1 cellular context compared by ENCODE assay signal in the genomic region with DNA sequence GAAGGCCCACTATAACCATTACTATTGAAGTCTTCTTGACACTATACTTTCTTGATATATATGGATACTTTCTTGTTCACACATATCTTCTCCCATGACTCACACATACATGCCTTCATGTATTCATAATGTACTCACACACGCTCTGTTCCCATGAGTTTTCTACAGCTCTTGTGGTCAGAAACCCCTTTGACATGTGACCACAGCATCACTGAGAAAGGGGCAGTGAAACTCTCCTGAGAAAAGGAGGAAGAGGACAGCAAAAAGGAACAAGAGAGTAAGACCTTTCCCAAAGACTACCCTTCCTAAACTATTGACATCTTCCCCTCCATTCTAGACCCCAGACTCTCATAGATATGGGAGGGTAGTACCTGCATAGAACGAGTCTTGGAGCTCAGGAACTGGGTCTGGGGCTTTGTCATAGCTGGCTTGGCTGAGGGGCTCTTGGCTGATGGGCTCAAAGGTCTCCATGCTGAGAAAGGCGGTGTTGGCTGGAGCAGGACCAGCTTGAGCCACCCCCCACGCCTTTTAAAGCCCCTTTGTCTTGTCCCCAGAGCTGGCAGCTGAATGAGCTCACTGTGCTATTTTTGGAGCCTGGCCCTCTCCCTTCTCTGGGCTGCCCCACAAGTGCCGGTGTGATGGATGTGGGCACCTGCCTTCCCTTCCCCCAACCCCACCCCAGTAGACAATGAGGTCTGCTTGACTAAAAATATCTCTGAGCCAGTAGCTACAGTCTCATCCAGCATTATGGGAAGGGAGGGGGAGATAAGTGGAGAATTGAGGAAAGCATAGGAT.
A peak's percentile ranks its signal among the peaks of the same experiment; 100 is the strongest.
TF ChIP-seq lines count a peak whose summit lies in the region.

No MANE protein-coding gene starts in this region.

TF ChIP-seq in GM12878, 131 proteins besides CTCF, POLR2A, EP300 and RAD21 (continues in another document):
- 0 out of 2 replicates have a peak, but pooled peaks have one; percentile 27 for TF ChIP-seq NR2F1 (conservative IDR thresholded peaks at IDR 0.05)
- TF ChIP-seq PAX5 (IDR thresholded peaks at IDR 0.05; ENCODE audit: borderline replicate concordance, low read depth, low read length), result no peak
- TF ChIP-seq POU2F2 (IDR thresholded peaks at IDR 0.05; ENCODE audit: borderline replicate concordance, low read depth, low read length), result peak; percentile 68; the same call in 2 of the 3 replicates
- TF ChIP-seq, protein P1, sequence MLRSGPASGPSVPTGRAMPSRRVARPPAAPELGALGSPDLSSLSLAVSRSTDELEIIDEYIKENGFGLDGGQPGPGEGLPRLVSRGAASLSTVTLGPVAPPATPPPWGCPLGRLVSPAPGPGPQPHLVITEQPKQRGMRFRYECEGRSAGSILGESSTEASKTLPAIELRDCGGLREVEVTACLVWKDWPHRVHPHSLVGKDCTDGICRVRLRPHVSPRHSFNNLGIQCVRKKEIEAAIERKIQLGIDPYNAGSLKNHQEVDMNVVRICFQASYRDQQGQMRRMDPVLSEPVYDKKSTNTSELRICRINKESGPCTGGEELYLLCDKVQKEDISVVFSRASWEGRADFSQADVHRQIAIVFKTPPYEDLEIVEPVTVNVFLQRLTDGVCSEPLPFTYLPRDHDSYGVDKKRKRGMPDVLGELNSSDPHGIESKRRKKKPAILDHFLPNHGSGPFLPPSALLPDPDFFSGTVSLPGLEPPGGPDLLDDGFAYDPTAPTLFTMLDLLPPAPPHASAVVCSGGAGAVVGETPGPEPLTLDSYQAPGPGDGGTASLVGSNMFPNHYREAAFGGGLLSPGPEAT (IDR thresholded peaks at IDR 0.05; ENCODE audit: low read depth), result peak; percentile 70; the same call in 1 of the 2 replicates
- TF ChIP-seq ATF7 (IDR thresholded peaks at IDR 0.05; ENCODE audit: low read depth), result peak; percentile 61; the same call in 1 of the 2 replicates
- TF ChIP-seq GATAD2B (conservative IDR thresholded peaks at IDR 0.05; ENCODE audit: low read depth), result 0 out of 2 replicates have a peak, but pooled peaks have one; percentile 63
- peak; percentile 38 to 55; a peak in 2 of 4 replicates for TF ChIP-seq BHLHE40 (IDR thresholded peaks at IDR 0.05; ENCODE audit: borderline replicate concordance in 1 of 2, low read depth in 2 of 2, low read length in 1 of 2)
- TF ChIP-seq CUX1 (IDR thresholded peaks at IDR 0.05; ENCODE audit: insufficient replicate concordance, low read depth, low read length), result peak; percentile 72
- TF ChIP-seq NRF1 (conservative IDR thresholded peaks at IDR 0.05; ENCODE audit: low read depth, low read length), result no peak
- peak; percentile 55 for TF ChIP-seq TCF12 (IDR thresholded peaks at IDR 0.05; ENCODE audit: low read depth, low read length)
- no peak for TF ChIP-seq TCF7 (IDR thresholded peaks at IDR 0.05; ENCODE audit: borderline replicate concordance)
- no peak for TF ChIP-seq POLR2AphosphoS2 (IDR thresholded peaks at IDR 0.05; ENCODE audit: low read depth, low read length)
- peak; percentile 60; the same call in 1 of the 2 replicates for TF ChIP-seq CREM (IDR thresholded peaks at IDR 0.05; ENCODE audit: low read depth)
- peak; percentile 69 for TF ChIP-seq IKZF1 (conservative IDR thresholded peaks at IDR 0.05)
- TF ChIP-seq SMAD1 (IDR thresholded peaks at IDR 0.05; ENCODE audit: low read depth, partially characterized antibody), result peak; percentile 43
- TF ChIP-seq CBFB (IDR thresholded peaks at IDR 0.05; ENCODE audit: low read depth), result peak; percentile 64; the same call in 1 of the 2 replicates
- TF ChIP-seq, protein P2, sequence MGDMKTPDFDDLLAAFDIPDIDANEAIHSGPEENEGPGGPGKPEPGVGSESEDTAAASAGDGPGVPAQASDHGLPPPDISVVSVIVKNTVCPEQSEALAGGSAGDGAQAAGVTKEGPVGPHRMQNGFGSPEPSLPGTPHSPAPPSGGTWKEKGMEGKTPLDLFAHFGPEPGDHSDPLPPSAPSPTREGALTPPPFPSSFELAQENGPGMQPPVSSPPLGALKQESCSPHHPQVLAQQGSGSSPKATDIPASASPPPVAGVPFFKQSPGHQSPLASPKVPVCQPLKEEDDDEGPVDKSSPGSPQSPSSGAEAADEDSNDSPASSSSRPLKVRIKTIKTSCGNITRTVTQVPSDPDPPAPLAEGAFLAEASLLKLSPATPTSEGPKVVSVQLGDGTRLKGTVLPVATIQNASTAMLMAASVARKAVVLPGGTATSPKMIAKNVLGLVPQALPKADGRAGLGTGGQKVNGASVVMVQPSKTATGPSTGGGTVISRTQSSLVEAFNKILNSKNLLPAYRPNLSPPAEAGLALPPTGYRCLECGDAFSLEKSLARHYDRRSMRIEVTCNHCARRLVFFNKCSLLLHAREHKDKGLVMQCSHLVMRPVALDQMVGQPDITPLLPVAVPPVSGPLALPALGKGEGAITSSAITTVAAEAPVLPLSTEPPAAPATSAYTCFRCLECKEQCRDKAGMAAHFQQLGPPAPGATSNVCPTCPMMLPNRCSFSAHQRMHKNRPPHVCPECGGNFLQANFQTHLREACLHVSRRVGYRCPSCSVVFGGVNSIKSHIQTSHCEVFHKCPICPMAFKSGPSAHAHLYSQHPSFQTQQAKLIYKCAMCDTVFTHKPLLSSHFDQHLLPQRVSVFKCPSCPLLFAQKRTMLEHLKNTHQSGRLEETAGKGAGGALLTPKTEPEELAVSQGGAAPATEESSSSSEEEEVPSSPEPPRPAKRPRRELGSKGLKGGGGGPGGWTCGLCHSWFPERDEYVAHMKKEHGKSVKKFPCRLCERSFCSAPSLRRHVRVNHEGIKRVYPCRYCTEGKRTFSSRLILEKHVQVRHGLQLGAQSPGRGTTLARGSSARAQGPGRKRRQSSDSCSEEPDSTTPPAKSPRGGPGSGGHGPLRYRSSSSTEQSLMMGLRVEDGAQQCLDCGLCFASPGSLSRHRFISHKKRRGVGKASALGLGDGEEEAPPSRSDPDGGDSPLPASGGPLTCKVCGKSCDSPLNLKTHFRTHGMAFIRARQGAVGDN (IDR thresholded peaks at IDR 0.05), result peak; percentile 59; the same call in 1 of the 2 replicates
- TF ChIP-seq ATF2 (IDR thresholded peaks at IDR 0.05; ENCODE audit: low read length), result peak; percentile 94
- TF ChIP-seq SIN3A (IDR thresholded peaks at IDR 0.05; ENCODE audit: low read depth, low read length), result no peak
- TF ChIP-seq NFIC (IDR thresholded peaks at IDR 0.05; ENCODE audit: low read depth, low read length), result peak; percentile 84
- TF ChIP-seq, protein P3, sequence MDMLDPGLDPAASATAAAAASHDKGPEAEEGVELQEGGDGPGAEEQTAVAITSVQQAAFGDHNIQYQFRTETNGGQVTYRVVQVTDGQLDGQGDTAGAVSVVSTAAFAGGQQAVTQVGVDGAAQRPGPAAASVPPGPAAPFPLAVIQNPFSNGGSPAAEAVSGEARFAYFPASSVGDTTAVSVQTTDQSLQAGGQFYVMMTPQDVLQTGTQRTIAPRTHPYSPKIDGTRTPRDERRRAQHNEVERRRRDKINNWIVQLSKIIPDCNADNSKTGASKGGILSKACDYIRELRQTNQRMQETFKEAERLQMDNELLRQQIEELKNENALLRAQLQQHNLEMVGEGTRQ (IDR thresholded peaks at IDR 0.05; ENCODE audit: borderline replicate concordance, low read depth, low read length), result peak; percentile 26; the same call in 1 of the 2 replicates
- TF ChIP-seq WRNIP1 (IDR thresholded peaks at IDR 0.05; ENCODE audit: borderline replicate concordance, low read depth, low read length), result no peak
- no peak for TF ChIP-seq EZH2 (IDR thresholded peaks at IDR 0.05; ENCODE audit: borderline replicate concordance, control insufficient read depth, low read depth, low read length)
- TF ChIP-seq IKZF2 (IDR thresholded peaks at IDR 0.05), result peak; percentile 81 to 84; a peak in 3 of 4 replicates
- TF ChIP-seq SPI1 (IDR thresholded peaks at IDR 0.05; ENCODE audit: borderline replicate concordance, insufficient read depth, low read depth, low read length), result peak; percentile 74
- TF ChIP-seq KAT2A (conservative IDR thresholded peaks at IDR 0.05; ENCODE audit: control insufficient read depth, low read depth, low read length), result no peak
- peak; percentile 66; the same call in 1 of the 2 replicates for TF ChIP-seq FOXM1 (IDR thresholded peaks at IDR 0.05; ENCODE audit: low read depth, low read length)
- peak; percentile 83 for TF ChIP-seq MEF2B (IDR thresholded peaks at IDR 0.05; ENCODE audit: partially characterized antibody, poor library complexity, severe bottlenecking)
- TF ChIP-seq EED (IDR thresholded peaks at IDR 0.05; ENCODE audit: low read depth), result peak; percentile 86
- TF ChIP-seq RCOR1 (conservative IDR thresholded peaks at IDR 0.05; ENCODE audit: low read depth, low read length), result no peak
- TF ChIP-seq MEF2A (IDR thresholded peaks at IDR 0.05; ENCODE audit: insufficient read depth, low read depth, low read length), result peak; percentile 85
- 0 out of 2 replicates have a peak, but pooled peaks have one; percentile 53 for TF ChIP-seq ZBED1 (IDR thresholded peaks at IDR 0.05; ENCODE audit: borderline replicate concordance)
- no peak for TF ChIP-seq RBBP5 (conservative IDR thresholded peaks at IDR 0.05)
- no peak; the same call in 1 of the 2 replicates for TF ChIP-seq CREB1 (IDR thresholded peaks at IDR 0.05; ENCODE audit: low read depth)
- peak; percentile 62; the same call in 1 of the 2 replicates for TF ChIP-seq DPF2 (IDR thresholded peaks at IDR 0.05)
- TF ChIP-seq PKNOX1 (IDR thresholded peaks at IDR 0.05), result peak; percentile 17; the same call in 1 of the 2 replicates
- 0 out of 2 replicates have a peak, but pooled peaks have one; percentile 30 for TF ChIP-seq PML (IDR thresholded peaks at IDR 0.05; ENCODE audit: low read length)
- TF ChIP-seq SUZ12 (IDR thresholded peaks at IDR 0.05; ENCODE audit: unreplicated experiment), result no peak
- TF ChIP-seq, protein P4, sequence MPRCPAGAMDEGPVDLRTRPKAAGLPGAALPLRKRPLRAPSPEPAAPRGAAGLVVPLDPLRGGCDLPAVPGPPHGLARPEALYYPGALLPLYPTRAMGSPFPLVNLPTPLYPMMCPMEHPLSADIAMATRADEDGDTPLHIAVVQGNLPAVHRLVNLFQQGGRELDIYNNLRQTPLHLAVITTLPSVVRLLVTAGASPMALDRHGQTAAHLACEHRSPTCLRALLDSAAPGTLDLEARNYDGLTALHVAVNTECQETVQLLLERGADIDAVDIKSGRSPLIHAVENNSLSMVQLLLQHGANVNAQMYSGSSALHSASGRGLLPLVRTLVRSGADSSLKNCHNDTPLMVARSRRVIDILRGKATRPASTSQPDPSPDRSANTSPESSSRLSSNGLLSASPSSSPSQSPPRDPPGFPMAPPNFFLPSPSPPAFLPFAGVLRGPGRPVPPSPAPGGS (IDR thresholded peaks at IDR 0.05; ENCODE audit: borderline replicate concordance, insufficient read depth, low read depth, low read length, poor library complexity, severe bottlenecking), result peak; percentile 92
- TF ChIP-seq RAD51 (IDR thresholded peaks at IDR 0.05), result peak; percentile 86
- 0 out of 2 replicates have a peak, but pooled peaks have one; percentile 2 for TF ChIP-seq JUNB (IDR thresholded peaks at IDR 0.05)
- peak; percentile 75; the same call in 1 of the 2 replicates for TF ChIP-seq ZNF24 (IDR thresholded peaks at IDR 0.05)
- TF ChIP-seq RUNX3 (IDR thresholded peaks at IDR 0.05; ENCODE audit: low read length), result peak; percentile 98
